In the genomic region with DNA sequence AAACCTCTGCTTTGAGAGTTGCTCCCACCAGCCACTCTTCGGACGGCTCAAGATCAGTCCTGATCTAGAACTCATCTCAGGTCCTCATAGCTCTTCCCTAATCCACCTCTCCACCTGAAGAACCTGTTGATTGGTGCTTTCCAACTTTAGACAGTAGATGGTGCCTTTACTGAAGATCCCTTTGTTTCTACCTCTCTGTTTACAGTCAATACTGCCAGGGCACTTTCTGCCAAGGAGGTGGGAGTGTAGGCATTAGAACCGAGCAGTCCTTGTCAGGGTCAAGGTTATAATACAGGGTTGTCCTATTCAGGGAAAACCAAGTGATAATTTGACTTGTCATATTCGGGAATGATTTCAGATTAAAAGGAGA, we compare ENCODE assay signal across 11 cellular contexts. TPM values are rescaled to one million over a fixed set of nuclear protein-coding genes. Genes with fewer than 3 reads are reported as not detected.
DNase-seq lines count a peak whose midpoint lies in the region; ATAC-seq and TF ChIP-seq lines count a peak whose summit lies in the region.
"Had no signal": no experiment of that assay in that cellular context is flagged by ENCODE, and none has a peak within 500 bp of the region (broad histone marks: within the 10 kb centered on the region; RNA-seq: fewer than 3 reads in every experiment).

No MANE protein-coding gene starts in this region.

- H3K36me3 Mint-ChIP-seq in neural progenitor cell: no peaks in the 10 kb centered on the region

- TF ChIP-seq CTCF in neural progenitor cell (IDR thresholded peaks at IDR 0.05): no peak
- no peak for TF ChIP-seq CTCF in BE2C (IDR thresholded peaks at IDR 0.05; ENCODE audit: low read depth, low read length)

- DNase-seq in DMS114 treated with DMSO at 0.1 percent for 48 hours (lab: John Stamatoyannopoulos, UW; ENCODE audit: unreplicated experiment) (peak; percentile 9), NCI-H69 (lab: John Stamatoyannopoulos, UW) (peak; percentile 54), neural progenitor cell (ENCODE audit: low spot score) (no peak), SKM-1 (lab: John Stamatoyannopoulos, UW; ENCODE audit: unreplicated experiment) (no peak), BE2C (no peak)
- DNase-seq: activated CD8-positive, alpha-beta memory T cell treated with anti-CD3 and anti-CD28 coated beads for 24 hours; HCEC 1CT; NCI-H2081 had no signal

- H3K9me3 ChIP-seq in neural progenitor cell (ENCODE audit: low read depth) (no peaks in the 10 kb centered on the region), BE2C (no peaks in the 10 kb centered on the region)

- H3K4me3 ChIP-seq in neural progenitor cell: peak overlapping the region; percentile 86
- no peak overlapping the region for H3K4me3 ChIP-seq in BE2C (ENCODE audit: low read depth, low read length)

- peak overlapping the region; percentile 89 for H3K4me3 Mint-ChIP-seq in neural progenitor cell

- peaks cover 22% of the 10 kb centered on the region for H3K27me3 Mint-ChIP-seq in neural progenitor cell (ENCODE audit: insufficient read depth, low read depth)

- H2AFZ ChIP-seq in neural progenitor cell (replicated peaks): peak overlapping the region; percentile 100

- H3K4me1 ChIP-seq in neural progenitor cell (peaks cover 13% of the 10 kb centered on the region), BE2C (no peaks in the 10 kb centered on the region)

- H3K36me3 ChIP-seq in neural progenitor cell (no peaks in the 10 kb centered on the region), BE2C (no peaks in the 10 kb centered on the region)

- H4K20me1 ChIP-seq in neural progenitor cell (ENCODE audit: low read depth): no peaks in the 10 kb centered on the region

- no peak overlapping the region for H3K9ac ChIP-seq in neural progenitor cell

- H3K4me1 Mint-ChIP-seq in neural progenitor cell: peaks cover 19% of the 10 kb centered on the region

- no peaks in the 10 kb centered on the region for H3K9me3 Mint-ChIP-seq in neural progenitor cell

- peaks cover 2% of the 10 kb centered on the region for H3K79me2 ChIP-seq in neural progenitor cell (ENCODE audit: low read depth)

- no peak overlapping the region for H3K27ac ChIP-seq in neural progenitor cell

- H3F3A ChIP-seq in neural progenitor cell (ENCODE audit: low read depth): peaks cover 16% of the 10 kb centered on the region

- H3K4me2 ChIP-seq in neural progenitor cell: peak overlapping the region; percentile 94

- H3K27ac Mint-ChIP-seq in neural progenitor cell: no peak overlapping the region

- H3K27me3 ChIP-seq in neural progenitor cell: peaks cover 24% of the 10 kb centered on the region
- peaks cover 23% of the 10 kb centered on the region for H3K27me3 ChIP-seq in BE2C

- ATAC-seq in esophagus mucosa (peak; percentile 68), HG03457 (IDR thresholded peaks at IDR 0.05; ENCODE audit: unreplicated experiment) (no peak), HG03039 (IDR thresholded peaks at IDR 0.05; ENCODE audit: unreplicated experiment) (no peak)

RNA-seq across cellular contexts. Expression of gene CGNL1, which starts 1.2 kb away (rescaled TPM):
- 9.0 TPM for total RNA-seq in esophagus mucosa
- total RNA-seq in neural progenitor cell (ENCODE audit: low replicate concordance): 3.0 and 4.0 TPM in 2 replicates
- 0.26 TPM for polyA plus RNA-seq in BE2C (2012; ENCODE audit: insufficient read depth, insufficient read length, low read depth)

Comparison
In these comparisons a context has a peak if more than half of its experiments do, and no peak if none do; other contexts are left out.
1. DNase-seq: peak in DMS114 treated with DMSO at 0.1 percent for 48 hours (single experiment) and NCI-H69 (single experiment); none in neural progenitor cell (single experiment), SKM-1 (single experiment) and BE2C (single experiment).